In the genomic region with DNA sequence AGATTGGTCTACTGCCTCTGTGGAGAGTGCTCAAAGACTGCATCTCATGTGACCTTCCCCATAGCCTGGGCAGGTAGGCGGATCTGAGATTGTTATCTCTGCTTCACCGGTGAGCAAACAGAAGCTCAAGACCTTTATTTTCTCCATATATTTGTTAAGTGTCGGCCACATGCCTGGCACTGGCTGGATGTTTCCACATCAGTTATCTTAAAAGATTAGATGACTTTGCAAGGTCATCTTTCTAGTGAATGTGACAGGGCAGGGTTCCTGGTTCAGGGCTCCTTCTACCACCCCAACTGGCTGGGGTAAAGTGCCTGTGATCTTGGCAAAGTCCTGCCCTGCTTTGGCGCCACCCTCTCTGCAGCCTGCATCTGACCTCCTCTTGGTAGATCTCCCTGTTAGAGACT, we compare ENCODE assay signal across 1 cellular context.
TF ChIP-seq lines count a peak whose summit lies in the region.

No MANE protein-coding gene starts in this region.

TF ChIP-seq in HepG2, 621 proteins besides CTCF, POLR2A, EP300 and RAD21 (continued from another document and continues in another):
- TF ChIP-seq, protein P1, sequence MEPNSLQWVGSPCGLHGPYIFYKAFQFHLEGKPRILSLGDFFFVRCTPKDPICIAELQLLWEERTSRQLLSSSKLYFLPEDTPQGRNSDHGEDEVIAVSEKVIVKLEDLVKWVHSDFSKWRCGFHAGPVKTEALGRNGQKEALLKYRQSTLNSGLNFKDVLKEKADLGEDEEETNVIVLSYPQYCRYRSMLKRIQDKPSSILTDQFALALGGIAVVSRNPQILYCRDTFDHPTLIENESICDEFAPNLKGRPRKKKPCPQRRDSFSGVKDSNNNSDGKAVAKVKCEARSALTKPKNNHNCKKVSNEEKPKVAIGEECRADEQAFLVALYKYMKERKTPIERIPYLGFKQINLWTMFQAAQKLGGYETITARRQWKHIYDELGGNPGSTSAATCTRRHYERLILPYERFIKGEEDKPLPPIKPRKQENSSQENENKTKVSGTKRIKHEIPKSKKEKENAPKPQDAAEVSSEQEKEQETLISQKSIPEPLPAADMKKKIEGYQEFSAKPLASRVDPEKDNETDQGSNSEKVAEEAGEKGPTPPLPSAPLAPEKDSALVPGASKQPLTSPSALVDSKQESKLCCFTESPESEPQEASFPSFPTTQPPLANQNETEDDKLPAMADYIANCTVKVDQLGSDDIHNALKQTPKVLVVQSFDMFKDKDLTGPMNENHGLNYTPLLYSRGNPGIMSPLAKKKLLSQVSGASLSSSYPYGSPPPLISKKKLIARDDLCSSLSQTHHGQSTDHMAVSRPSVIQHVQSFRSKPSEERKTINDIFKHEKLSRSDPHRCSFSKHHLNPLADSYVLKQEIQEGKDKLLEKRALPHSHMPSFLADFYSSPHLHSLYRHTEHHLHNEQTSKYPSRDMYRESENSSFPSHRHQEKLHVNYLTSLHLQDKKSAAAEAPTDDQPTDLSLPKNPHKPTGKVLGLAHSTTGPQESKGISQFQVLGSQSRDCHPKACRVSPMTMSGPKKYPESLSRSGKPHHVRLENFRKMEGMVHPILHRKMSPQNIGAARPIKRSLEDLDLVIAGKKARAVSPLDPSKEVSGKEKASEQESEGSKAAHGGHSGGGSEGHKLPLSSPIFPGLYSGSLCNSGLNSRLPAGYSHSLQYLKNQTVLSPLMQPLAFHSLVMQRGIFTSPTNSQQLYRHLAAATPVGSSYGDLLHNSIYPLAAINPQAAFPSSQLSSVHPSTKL (CRISPR knock-in tag; IDR thresholded peaks at IDR 0.05), result peak; percentile 85
- TF ChIP-seq, protein P2, sequence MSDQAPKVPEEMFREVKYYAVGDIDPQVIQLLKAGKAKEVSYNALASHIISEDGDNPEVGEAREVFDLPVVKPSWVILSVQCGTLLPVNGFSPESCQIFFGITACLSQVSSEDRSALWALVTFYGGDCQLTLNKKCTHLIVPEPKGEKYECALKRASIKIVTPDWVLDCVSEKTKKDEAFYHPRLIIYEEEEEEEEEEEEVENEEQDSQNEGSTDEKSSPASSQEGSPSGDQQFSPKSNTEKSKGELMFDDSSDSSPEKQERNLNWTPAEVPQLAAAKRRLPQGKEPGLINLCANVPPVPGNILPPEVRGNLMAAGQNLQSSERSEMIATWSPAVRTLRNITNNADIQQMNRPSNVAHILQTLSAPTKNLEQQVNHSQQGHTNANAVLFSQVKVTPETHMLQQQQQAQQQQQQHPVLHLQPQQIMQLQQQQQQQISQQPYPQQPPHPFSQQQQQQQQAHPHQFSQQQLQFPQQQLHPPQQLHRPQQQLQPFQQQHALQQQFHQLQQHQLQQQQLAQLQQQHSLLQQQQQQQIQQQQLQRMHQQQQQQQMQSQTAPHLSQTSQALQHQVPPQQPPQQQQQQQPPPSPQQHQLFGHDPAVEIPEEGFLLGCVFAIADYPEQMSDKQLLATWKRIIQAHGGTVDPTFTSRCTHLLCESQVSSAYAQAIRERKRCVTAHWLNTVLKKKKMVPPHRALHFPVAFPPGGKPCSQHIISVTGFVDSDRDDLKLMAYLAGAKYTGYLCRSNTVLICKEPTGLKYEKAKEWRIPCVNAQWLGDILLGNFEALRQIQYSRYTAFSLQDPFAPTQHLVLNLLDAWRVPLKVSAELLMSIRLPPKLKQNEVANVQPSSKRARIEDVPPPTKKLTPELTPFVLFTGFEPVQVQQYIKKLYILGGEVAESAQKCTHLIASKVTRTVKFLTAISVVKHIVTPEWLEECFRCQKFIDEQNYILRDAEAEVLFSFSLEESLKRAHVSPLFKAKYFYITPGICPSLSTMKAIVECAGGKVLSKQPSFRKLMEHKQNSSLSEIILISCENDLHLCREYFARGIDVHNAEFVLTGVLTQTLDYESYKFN (CRISPR knock-in tag; conservative IDR thresholded peaks at IDR 0.05), result 0 out of 2 replicates have a peak, but pooled peaks have one; percentile 33
- TF ChIP-seq, protein P3, sequence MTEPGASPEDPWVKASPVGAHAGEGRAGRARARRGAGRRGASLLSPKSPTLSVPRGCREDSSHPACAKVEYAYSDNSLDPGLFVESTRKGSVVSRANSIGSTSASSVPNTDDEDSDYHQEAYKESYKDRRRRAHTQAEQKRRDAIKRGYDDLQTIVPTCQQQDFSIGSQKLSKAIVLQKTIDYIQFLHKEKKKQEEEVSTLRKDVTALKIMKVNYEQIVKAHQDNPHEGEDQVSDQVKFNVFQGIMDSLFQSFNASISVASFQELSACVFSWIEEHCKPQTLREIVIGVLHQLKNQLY (CRISPR knock-in tag; IDR thresholded peaks at IDR 0.05), result peak; percentile 23; the same call in 1 of the 2 replicates
- TF ChIP-seq HNF4A (CRISPR knock-in tag; IDR thresholded peaks at IDR 0.05) (peak; percentile 47; the same call in 1 of the 2 replicates), RCOR2 (CRISPR knock-in tag; IDR thresholded peaks at IDR 0.05) (no peak), ETV6 (CRISPR knock-in tag; conservative IDR thresholded peaks at IDR 0.05) (no peak), KDM6A (CRISPR knock-in tag; IDR thresholded peaks at IDR 0.05; ENCODE audit: low read depth) (no peak), ZNF780A (CRISPR knock-in tag; IDR thresholded peaks at IDR 0.05) (no peak), ZNF768 (CRISPR knock-in tag; IDR thresholded peaks at IDR 0.05) (no peak), U2AF1 (optimal IDR thresholded peaks at IDR 0.05; ENCODE audit: low read depth, low read length) (no peak), FOXA3 (CRISPR knock-in tag; IDR thresholded peaks at IDR 0.05) (peak; percentile 43; the same call in 1 of the 2 replicates), NPAS2 (CRISPR knock-in tag; IDR thresholded peaks at IDR 0.05; ENCODE audit: borderline replicate concordance) (no peak), ZNF143 (CRISPR knock-in tag; IDR thresholded peaks at IDR 0.05) (no peak), RXRB (CRISPR knock-in tag; IDR thresholded peaks at IDR 0.05; ENCODE audit: borderline replicate concordance) (peak; percentile 35; the same call in 1 of the 2 replicates), ZNF432 (CRISPR knock-in tag; IDR thresholded peaks at IDR 0.05; ENCODE audit: borderline replicate concordance) (no peak), BCL6 (CRISPR knock-in tag; IDR thresholded peaks at IDR 0.05) (peak; percentile 87), ZNF331 (CRISPR knock-in tag; IDR thresholded peaks at IDR 0.05) (peak; percentile 36; the same call in 1 of the 2 replicates), ZBTB20 (CRISPR knock-in tag; IDR thresholded peaks at IDR 0.05; ENCODE audit: borderline replicate concordance, low read depth) (no peak), ERF (CRISPR knock-in tag; IDR thresholded peaks at IDR 0.05) (no peak), TBP (CRISPR knock-in tag; IDR thresholded peaks at IDR 0.05) (no peak), ATF7 (IDR thresholded peaks at IDR 0.05) (no peak), ATF7 (CRISPR knock-in tag; IDR thresholded peaks at IDR 0.05) (no peak), SIN3A (IDR thresholded peaks at IDR 0.05; ENCODE audit: borderline replicate concordance, low read depth, low read length) (no peak), SMARCC2 (IDR thresholded peaks at IDR 0.05) (no peak), HDAC2 (CRISPR knock-in tag; IDR thresholded peaks at IDR 0.05) (peak; percentile 59; the same call in 1 of the 2 replicates), ZNF782 (CRISPR knock-in tag; IDR thresholded peaks at IDR 0.05; ENCODE audit: borderline replicate concordance) (no peak), NCOA2 (CRISPR knock-in tag; IDR thresholded peaks at IDR 0.05) (peak; percentile 74), PHF5A (CRISPR knock-in tag; IDR thresholded peaks at IDR 0.05; ENCODE audit: low read depth, unreplicated experiment) (no peak), HNRNPUL1 (IDR thresholded peaks at IDR 0.05; ENCODE audit: low read depth, low read length) (no peak), ZMYM3 (CRISPR knock-in tag; IDR thresholded peaks at IDR 0.05) (no peak), SRSF1 (optimal IDR thresholded peaks at IDR 0.05; ENCODE audit: low read depth, low read length) (no peak), ZNF383 (CRISPR knock-in tag; IDR thresholded peaks at IDR 0.05; ENCODE audit: borderline replicate concordance) (no peak), FOXM1 (CRISPR knock-in tag; IDR thresholded peaks at IDR 0.05) (no peak), FOXP1 (IDR thresholded peaks at IDR 0.05) (no peak), FOXP1 (CRISPR knock-in tag; IDR thresholded peaks at IDR 0.05) (peak; percentile 30; the same call in 1 of the 2 replicates)
- TF ChIP-seq, protein P4, sequence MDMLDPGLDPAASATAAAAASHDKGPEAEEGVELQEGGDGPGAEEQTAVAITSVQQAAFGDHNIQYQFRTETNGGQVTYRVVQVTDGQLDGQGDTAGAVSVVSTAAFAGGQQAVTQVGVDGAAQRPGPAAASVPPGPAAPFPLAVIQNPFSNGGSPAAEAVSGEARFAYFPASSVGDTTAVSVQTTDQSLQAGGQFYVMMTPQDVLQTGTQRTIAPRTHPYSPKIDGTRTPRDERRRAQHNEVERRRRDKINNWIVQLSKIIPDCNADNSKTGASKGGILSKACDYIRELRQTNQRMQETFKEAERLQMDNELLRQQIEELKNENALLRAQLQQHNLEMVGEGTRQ (IDR thresholded peaks at IDR 0.05; ENCODE audit: low read depth, low read length), result no peak
- TF ChIP-seq, protein P4 (CRISPR knock-in tag; IDR thresholded peaks at IDR 0.05; ENCODE audit: borderline replicate concordance), result no peak
- TF ChIP-seq, protein P5, sequence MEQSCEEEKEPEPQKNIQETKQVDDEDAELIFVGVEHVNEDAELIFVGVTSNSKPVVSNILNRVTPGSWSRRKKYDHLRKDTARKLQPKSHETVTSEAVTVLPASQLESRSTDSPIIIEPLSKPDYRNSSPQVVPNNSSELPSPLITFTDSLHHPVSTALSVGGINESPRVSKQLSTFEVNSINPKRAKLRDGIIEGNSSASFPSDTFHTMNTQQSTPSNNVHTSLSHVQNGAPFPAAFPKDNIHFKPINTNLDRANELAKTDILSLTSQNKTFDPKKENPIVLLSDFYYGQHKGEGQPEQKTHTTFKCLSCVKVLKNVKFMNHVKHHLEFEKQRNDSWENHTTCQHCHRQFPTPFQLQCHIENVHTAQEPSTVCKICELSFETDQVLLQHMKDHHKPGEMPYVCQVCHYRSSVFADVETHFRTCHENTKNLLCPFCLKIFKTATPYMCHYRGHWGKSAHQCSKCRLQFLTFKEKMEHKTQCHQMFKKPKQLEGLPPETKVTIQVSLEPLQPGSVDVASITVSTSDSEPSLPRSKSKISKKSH (CRISPR knock-in tag; IDR thresholded peaks at IDR 0.05; ENCODE audit: borderline replicate concordance), result no peak
- TF ChIP-seq, protein P6, sequence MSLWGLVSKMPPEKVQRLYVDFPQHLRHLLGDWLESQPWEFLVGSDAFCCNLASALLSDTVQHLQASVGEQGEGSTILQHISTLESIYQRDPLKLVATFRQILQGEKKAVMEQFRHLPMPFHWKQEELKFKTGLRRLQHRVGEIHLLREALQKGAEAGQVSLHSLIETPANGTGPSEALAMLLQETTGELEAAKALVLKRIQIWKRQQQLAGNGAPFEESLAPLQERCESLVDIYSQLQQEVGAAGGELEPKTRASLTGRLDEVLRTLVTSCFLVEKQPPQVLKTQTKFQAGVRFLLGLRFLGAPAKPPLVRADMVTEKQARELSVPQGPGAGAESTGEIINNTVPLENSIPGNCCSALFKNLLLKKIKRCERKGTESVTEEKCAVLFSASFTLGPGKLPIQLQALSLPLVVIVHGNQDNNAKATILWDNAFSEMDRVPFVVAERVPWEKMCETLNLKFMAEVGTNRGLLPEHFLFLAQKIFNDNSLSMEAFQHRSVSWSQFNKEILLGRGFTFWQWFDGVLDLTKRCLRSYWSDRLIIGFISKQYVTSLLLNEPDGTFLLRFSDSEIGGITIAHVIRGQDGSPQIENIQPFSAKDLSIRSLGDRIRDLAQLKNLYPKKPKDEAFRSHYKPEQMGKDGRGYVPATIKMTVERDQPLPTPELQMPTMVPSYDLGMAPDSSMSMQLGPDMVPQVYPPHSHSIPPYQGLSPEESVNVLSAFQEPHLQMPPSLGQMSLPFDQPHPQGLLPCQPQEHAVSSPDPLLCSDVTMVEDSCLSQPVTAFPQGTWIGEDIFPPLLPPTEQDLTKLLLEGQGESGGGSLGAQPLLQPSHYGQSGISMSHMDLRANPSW (CRISPR knock-in tag; IDR thresholded peaks at IDR 0.05; ENCODE audit: borderline replicate concordance), result no peak
- TF ChIP-seq, protein P7, sequence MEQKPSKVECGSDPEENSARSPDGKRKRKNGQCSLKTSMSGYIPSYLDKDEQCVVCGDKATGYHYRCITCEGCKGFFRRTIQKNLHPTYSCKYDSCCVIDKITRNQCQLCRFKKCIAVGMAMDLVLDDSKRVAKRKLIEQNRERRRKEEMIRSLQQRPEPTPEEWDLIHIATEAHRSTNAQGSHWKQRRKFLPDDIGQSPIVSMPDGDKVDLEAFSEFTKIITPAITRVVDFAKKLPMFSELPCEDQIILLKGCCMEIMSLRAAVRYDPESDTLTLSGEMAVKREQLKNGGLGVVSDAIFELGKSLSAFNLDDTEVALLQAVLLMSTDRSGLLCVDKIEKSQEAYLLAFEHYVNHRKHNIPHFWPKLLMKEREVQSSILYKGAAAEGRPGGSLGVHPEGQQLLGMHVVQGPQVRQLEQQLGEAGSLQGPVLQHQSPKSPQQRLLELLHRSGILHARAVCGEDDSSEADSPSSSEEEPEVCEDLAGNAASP (CRISPR knock-in tag; IDR thresholded peaks at IDR 0.05; ENCODE audit: borderline replicate concordance), result 0 out of 2 replicates have a peak, but pooled peaks have one; percentile 10
- TF ChIP-seq, protein P8, sequence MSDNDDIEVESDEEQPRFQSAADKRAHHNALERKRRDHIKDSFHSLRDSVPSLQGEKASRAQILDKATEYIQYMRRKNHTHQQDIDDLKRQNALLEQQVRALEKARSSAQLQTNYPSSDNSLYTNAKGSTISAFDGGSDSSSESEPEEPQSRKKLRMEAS (IDR thresholded peaks at IDR 0.05), result no peak
- TF ChIP-seq, protein P9, sequence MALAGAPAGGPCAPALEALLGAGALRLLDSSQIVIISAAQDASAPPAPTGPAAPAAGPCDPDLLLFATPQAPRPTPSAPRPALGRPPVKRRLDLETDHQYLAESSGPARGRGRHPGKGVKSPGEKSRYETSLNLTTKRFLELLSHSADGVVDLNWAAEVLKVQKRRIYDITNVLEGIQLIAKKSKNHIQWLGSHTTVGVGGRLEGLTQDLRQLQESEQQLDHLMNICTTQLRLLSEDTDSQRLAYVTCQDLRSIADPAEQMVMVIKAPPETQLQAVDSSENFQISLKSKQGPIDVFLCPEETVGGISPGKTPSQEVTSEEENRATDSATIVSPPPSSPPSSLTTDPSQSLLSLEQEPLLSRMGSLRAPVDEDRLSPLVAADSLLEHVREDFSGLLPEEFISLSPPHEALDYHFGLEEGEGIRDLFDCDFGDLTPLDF (CRISPR knock-in tag; IDR thresholded peaks at IDR 0.05), result no peak
- TF ChIP-seq, protein P10, sequence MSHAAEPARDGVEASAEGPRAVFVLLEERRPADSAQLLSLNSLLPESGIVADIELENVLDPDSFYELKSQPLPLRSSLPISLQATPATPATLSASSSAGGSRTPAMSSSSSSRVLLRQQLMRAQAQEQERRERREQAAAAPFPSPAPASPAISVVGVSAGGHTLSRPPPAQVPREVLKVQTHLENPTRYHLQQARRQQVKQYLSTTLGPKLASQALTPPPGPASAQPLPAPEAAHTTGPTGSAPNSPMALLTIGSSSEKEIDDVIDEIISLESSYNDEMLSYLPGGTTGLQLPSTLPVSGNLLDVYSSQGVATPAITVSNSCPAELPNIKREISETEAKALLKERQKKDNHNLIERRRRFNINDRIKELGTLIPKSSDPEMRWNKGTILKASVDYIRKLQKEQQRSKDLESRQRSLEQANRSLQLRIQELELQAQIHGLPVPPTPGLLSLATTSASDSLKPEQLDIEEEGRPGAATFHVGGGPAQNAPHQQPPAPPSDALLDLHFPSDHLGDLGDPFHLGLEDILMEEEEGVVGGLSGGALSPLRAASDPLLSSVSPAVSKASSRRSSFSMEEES (CRISPR knock-in tag; IDR thresholded peaks at IDR 0.05), result peak; percentile 78; the same call in 1 of the 2 replicates
